ENCODE assay signal across 20 cellular contexts in genomic region chr22:25493794-25494193, GRCh38.
DNase-seq lines count a peak whose midpoint lies in the region; ATAC-seq, FAIRE-seq and TF ChIP-seq lines count a peak whose summit lies in the region.
"Had no signal": no experiment of that assay in that cellular context is flagged by ENCODE, and none has a peak within 500 bp of the region (broad histone marks: within the 10 kb centered on the region; RNA-seq: fewer than 3 reads in every experiment).

No MANE protein-coding gene starts in this region.

- H3K4me3 Mint-ChIP-seq in stimulated activated naive CD8-positive, alpha-beta T cell treated with anti-CD3 and anti-CD28 coated beads, Interleukin-15, Interleukin-2, amounts not matched to agents 100 ng/mL and 50 ng/mL, for 24 hours = no peak overlapping the region
- H3K4me3 Mint-ChIP-seq in mesothelial cell of epicardium = no peak overlapping the region
- H3K4me3 Mint-ChIP-seq: CD4-positive, CD25-positive, alpha-beta regulatory T cell had no signal

- H3K27ac Mint-ChIP-seq in stimulated activated naive CD8-positive, alpha-beta T cell treated with anti-CD3 and anti-CD28 coated beads, Interleukin-15, Interleukin-2, amounts not matched to agents 100 ng/mL and 50 ng/mL, for 24 hours = peak overlapping the region; percentile 26
- H3K27ac Mint-ChIP-seq in mesothelial cell of epicardium = peak overlapping the region; percentile 57
- H3K27ac Mint-ChIP-seq: CD4-positive, CD25-positive, alpha-beta regulatory T cell had no signal

- peaks cover 43% of the 10 kb centered on the region for H3K27me3 Mint-ChIP-seq in stimulated activated naive CD8-positive, alpha-beta T cell treated with anti-CD3 and anti-CD28 coated beads, Interleukin-15, Interleukin-2, amounts not matched to agents 100 ng/mL and 50 ng/mL, for 24 hours
- H3K27me3 Mint-ChIP-seq in mesothelial cell of epicardium (ENCODE audit: low read depth) = no peaks in the 10 kb centered on the region
- H3K27me3 Mint-ChIP-seq: CD4-positive, CD25-positive, alpha-beta regulatory T cell had no signal

- no peak for TF ChIP-seq CTCF in mesothelial cell of epicardium (IDR thresholded peaks at IDR 0.05; ENCODE audit: unreplicated experiment)

- H3K27ac ChIP-seq in cingulate gyrus (ENCODE audit: low read depth, low read length) = peak overlapping the region; percentile 34
- H3K27ac ChIP-seq: A549, RWPE1 had no signal

- no peak for DNase-seq in stimulated activated naive CD8-positive, alpha-beta T cell treated with anti-CD3 and anti-CD28 coated beads, Interleukin-15, Interleukin-2, amounts not matched to agents 100 U/mL and 50 U/mL, for 24 hours
- DNase-seq in mesothelial cell of epicardium (ENCODE audit: low spot score in 2 of 2, unreplicated experiment in 2 of 2) (no peak), urothelium cell line (ENCODE audit: low spot score) (no peak), NCI-H128 (lab: John Stamatoyannopoulos, UW; ENCODE audit: unreplicated experiment) (no peak), dedifferentiated amniotic fluid mesenchymal stem cell (ENCODE audit: extremely low spot score) (no peak)
- DNase-seq in stimulated activated CD4-positive, alpha-beta T cell treated with anti-CD3 and anti-CD28 coated beads, Interleukin-4, amount 100 ng/mL, for 24 hours = no peak
- DNase-seq: CD4-positive, CD25-positive, alpha-beta regulatory T cell; DND-41; KBM-7; MM.1S; NCI-H1436 treated with DMSO at 0.1 percent for 48 hours; NCI-H526; NK-92 treated with Interleukin-12 subunit alpha and Interleukin-12 subunit beta, amount 100 ng/mL, for 24 hours had no signal

- H3K4me1 Mint-ChIP-seq in stimulated activated naive CD8-positive, alpha-beta T cell treated with anti-CD3 and anti-CD28 coated beads, Interleukin-15, Interleukin-2, amounts not matched to agents 100 ng/mL and 50 ng/mL, for 24 hours (ENCODE audit: low read depth) = peaks cover 23% of the 10 kb centered on the region
- peaks cover 20% of the 10 kb centered on the region for H3K4me1 Mint-ChIP-seq in mesothelial cell of epicardium

- peaks cover 12% of the 10 kb centered on the region for H3K36me3 Mint-ChIP-seq in stimulated activated naive CD8-positive, alpha-beta T cell treated with anti-CD3 and anti-CD28 coated beads, Interleukin-15, Interleukin-2, amounts not matched to agents 100 ng/mL and 50 ng/mL, for 24 hours (ENCODE audit: low read depth)
- peaks cover 53% of the 10 kb centered on the region for H3K36me3 Mint-ChIP-seq in mesothelial cell of epicardium

- peaks cover 4% of the 10 kb centered on the region for H3K9me3 Mint-ChIP-seq in stimulated activated naive CD8-positive, alpha-beta T cell treated with anti-CD3 and anti-CD28 coated beads, Interleukin-15, Interleukin-2, amounts not matched to agents 100 ng/mL and 50 ng/mL, for 24 hours
- H3K9me3 Mint-ChIP-seq in mesothelial cell of epicardium = peaks cover 5% of the 10 kb centered on the region

- no peak for ATAC-seq in stimulated activated naive CD8-positive, alpha-beta T cell treated with anti-CD3 and anti-CD28 coated beads, Interleukin-15, Interleukin-2, amounts not matched to agents 100 U/mL and 50 U/mL, for 24 hours
- ATAC-seq: A549, HCT116, SK-N-SH treated with all-trans-retinoic acid at 6 μM for 48 hours had no signal

- peak; percentile 87 for FAIRE-seq in urothelium cell line (lab: Jason Lieb, UNC)
- FAIRE-seq: A549, H1 had no signal
